Comparison of ENCODE assay signal across 23 cellular contexts in genomic region chr5:55413644-55414043, GRCh38.
"Had no signal": no experiment of that assay in that cellular context is flagged by ENCODE, and none has a peak within 500 bp of the region (broad histone marks: within the 10 kb centered on the region; RNA-seq: fewer than 3 reads in every experiment).

No MANE protein-coding gene starts in this region.

- H3K27me3 ChIP-seq: left lung, pancreas, tibial nerve, uterus had no signal

- H3K36me3 ChIP-seq: prostate gland, uterus had no signal

- ATAC-seq: left colon; left lung; lower lobe of right lung; naive thymus-derived CD8-positive, alpha-beta T cell; pancreas; right cardiac atrium; sciatic nerve; stimulated activated memory B cell treated with anti-CD40 and anti-IgM and Interleukin-4, amounts not matched to agents 10 μg/mL and 1 μg/mL and 100 μg/mL, for 72 hours; stimulated activated naive CD8-positive, alpha-beta T cell treated with anti-CD3 and anti-CD28 coated beads, Interleukin-15, amount 100 ng/mL, for 72 hours had no signal

- H3K9me3 ChIP-seq: left lung, lower lobe of right lung, pancreas, prostate gland, tibial nerve, uterus had no signal

- H3K4me3 ChIP-seq: left lung, lower lobe of right lung, pancreas, prostate gland, skin epidermis, tibial nerve, uterus had no signal

- DNase-seq: hypothalamus; immature natural killer cell; kidney; left colon; left lung; lower lobe of right lung; mammary epithelial cell; naive thymus-derived CD8-positive, alpha-beta T cell; nucleus accumbens; pancreas; posterior cingulate gyrus; retina; right cardiac atrium; stimulated activated CD4-positive, alpha-beta T cell treated with anti-CD3 and anti-CD28 coated beads, Interleukin-4, amount 100 ng/mL, for 24 hours; stimulated activated naive CD4-positive, alpha-beta T cell treated with Interleukin-2 at 50 U/mL for 16 hours; stimulated activated naive CD8-positive, alpha-beta T cell treated with anti-CD3 and anti-CD28 coated beads, Interleukin-15, amount 100 ng/mL, for 72 hours; substantia nigra; uterus had no signal

- H3K27ac ChIP-seq: left lung, lower lobe of right lung, pancreas, prostate gland, skin epidermis, tibial nerve, uterus had no signal

- H3K4me1 ChIP-seq: lower lobe of right lung, prostate gland, uterus had no signal
